In genomic region chr2:176473177-176473576, GRCh38 we compare ENCODE assay signal across 8 cellular contexts.
DNase-seq lines count a peak whose midpoint lies in the region; ATAC-seq, FAIRE-seq and TF ChIP-seq lines count a peak whose summit lies in the region.

No MANE protein-coding gene starts in this region.

- no peak for DNase-seq in stimulated activated naive CD8-positive, alpha-beta T cell treated with anti-CD3 and anti-CD28 coated beads, Interleukin-15, Interleukin-2, amounts not matched to agents 100 U/mL and 50 U/mL, for 24 hours
- DNase-seq in NCI-H1105 (lab: John Stamatoyannopoulos, UW) (peak; percentile 92), astrocyte (ENCODE audit: low read depth) (no peak), myocyte (ENCODE audit: low read depth) (peak; percentile 44), anterior cingulate cortex (lab: John Stamatoyannopoulos, UW) (no peak), T1000 (lab: John Stamatoyannopoulos, UW) (no peak)

- H3K4me1 Mint-ChIP-seq in stimulated activated naive CD8-positive, alpha-beta T cell treated with anti-CD3 and anti-CD28 coated beads, Interleukin-15, Interleukin-2, amounts not matched to agents 100 ng/mL and 50 ng/mL, for 24 hours (ENCODE audit: low read depth): peaks cover 37% of the 10 kb centered on the region
- no peaks in the 10 kb centered on the region for H3K4me1 Mint-ChIP-seq in astrocyte (ENCODE audit: low read depth, unreplicated experiment)

- no peaks in the 10 kb centered on the region for H3K36me3 Mint-ChIP-seq in stimulated activated naive CD8-positive, alpha-beta T cell treated with anti-CD3 and anti-CD28 coated beads, Interleukin-15, Interleukin-2, amounts not matched to agents 100 ng/mL and 50 ng/mL, for 24 hours (ENCODE audit: low read depth)
- no peaks in the 10 kb centered on the region for H3K36me3 Mint-ChIP-seq in astrocyte (ENCODE audit: low read depth, unreplicated experiment)

- H3K4me1 ChIP-seq in astrocyte (ENCODE audit: insufficient read depth, low read length): no peaks in the 10 kb centered on the region

- peaks cover 12% of the 10 kb centered on the region for H3K27me3 Mint-ChIP-seq in stimulated activated naive CD8-positive, alpha-beta T cell treated with anti-CD3 and anti-CD28 coated beads, Interleukin-15, Interleukin-2, amounts not matched to agents 100 ng/mL and 50 ng/mL, for 24 hours
- peaks cover 14% of the 10 kb centered on the region for H3K27me3 Mint-ChIP-seq in astrocyte (ENCODE audit: low read depth, unreplicated experiment)

- H3K4me2 ChIP-seq in astrocyte (ENCODE audit: low read length): peak overlapping the region; percentile 16

- no peak overlapping the region for H2AFZ ChIP-seq in astrocyte (ENCODE audit: low read depth, low read length)

- peak overlapping the region; percentile 34 for H3K4me3 Mint-ChIP-seq in stimulated activated naive CD8-positive, alpha-beta T cell treated with anti-CD3 and anti-CD28 coated beads, Interleukin-15, Interleukin-2, amounts not matched to agents 100 ng/mL and 50 ng/mL, for 24 hours
- no peak overlapping the region for H3K4me3 Mint-ChIP-seq in astrocyte (ENCODE audit: unreplicated experiment)

- no peaks in the 10 kb centered on the region for H3K79me2 ChIP-seq in astrocyte (ENCODE audit: insufficient read depth, low read length)

- H3K9me3 Mint-ChIP-seq in stimulated activated naive CD8-positive, alpha-beta T cell treated with anti-CD3 and anti-CD28 coated beads, Interleukin-15, Interleukin-2, amounts not matched to agents 100 ng/mL and 50 ng/mL, for 24 hours: no peaks in the 10 kb centered on the region
- no peaks in the 10 kb centered on the region for H3K9me3 Mint-ChIP-seq in astrocyte (ENCODE audit: unreplicated experiment)

- no peak overlapping the region for H3K4me3 ChIP-seq in astrocyte (ENCODE audit: insufficient read depth, low read depth, low read length)

- TF ChIP-seq CTCF in astrocyte (IDR thresholded peaks at IDR 0.05; ENCODE audit: insufficient read depth, low read depth, low read length): no peak

- no peak for FAIRE-seq in astrocyte (lab: Jason Lieb, UNC)

- no peaks in the 10 kb centered on the region for H3K9me3 ChIP-seq in astrocyte (ENCODE audit: insufficient read depth, low read depth, low read length)

- no peak overlapping the region for H3K9ac ChIP-seq in astrocyte (ENCODE audit: low read length)

- no peak overlapping the region for H3K27ac ChIP-seq in astrocyte (ENCODE audit: low read depth, low read length)

- H3K27ac Mint-ChIP-seq in stimulated activated naive CD8-positive, alpha-beta T cell treated with anti-CD3 and anti-CD28 coated beads, Interleukin-15, Interleukin-2, amounts not matched to agents 100 ng/mL and 50 ng/mL, for 24 hours: peak overlapping the region; percentile 19
- H3K27ac Mint-ChIP-seq in astrocyte (ENCODE audit: unreplicated experiment): no peak overlapping the region

- ATAC-seq in stimulated activated naive CD8-positive, alpha-beta T cell treated with anti-CD3 and anti-CD28 coated beads, Interleukin-15, Interleukin-2, amounts not matched to agents 100 U/mL and 50 U/mL, for 24 hours: no peak
- ATAC-seq in GM21423 (IDR thresholded peaks at IDR 0.05; ENCODE audit: unreplicated experiment): no peak

- H3K27me3 ChIP-seq in astrocyte (ENCODE audit: insufficient read depth, low read length): no peaks in the 10 kb centered on the region

- no peaks in the 10 kb centered on the region for H4K20me1 ChIP-seq in astrocyte (ENCODE audit: insufficient read depth, low read length)

- H3K36me3 ChIP-seq in astrocyte (ENCODE audit: insufficient read depth, low read length): no peaks in the 10 kb centered on the region

Comparison
In these comparisons a context has a peak if more than half of its experiments do, and no peak if none do; other contexts are left out.
1. DNase-seq: peak in NCI-H1105 (single experiment) and myocyte (single experiment); none in stimulated activated naive CD8-positive, alpha-beta T cell treated with anti-CD3 and anti-CD28 coated beads, Interleukin-15, Interleukin-2, amounts not matched to agents 100 U/mL and 50 U/mL, for 24 hours (single experiment), astrocyte (single experiment), anterior cingulate cortex (0 of 58) and T1000 (single experiment).